In genomic region chr17:68161644-68162428, GRCh38 we compare ENCODE assay signal across 1 cellular context.
TF ChIP-seq lines count a peak whose summit lies in the region.

No MANE protein-coding gene starts in this region.

TF ChIP-seq in HepG2, 621 proteins besides CTCF, POLR2A, EP300 and RAD21 (continued from another document):
- TF ChIP-seq RXRA (CRISPR knock-in tag; IDR thresholded peaks at IDR 0.05), result no peak
- TF ChIP-seq ZGPAT (CRISPR knock-in tag; IDR thresholded peaks at IDR 0.05), result no peak
- TF ChIP-seq SSRP1 (CRISPR knock-in tag; IDR thresholded peaks at IDR 0.05), result no peak
- TF ChIP-seq SATB2 (CRISPR knock-in tag; IDR thresholded peaks at IDR 0.05), result no peak
- no peak for TF ChIP-seq ZNF503 (CRISPR knock-in tag; IDR thresholded peaks at IDR 0.05)
- TF ChIP-seq PAXIP1 (CRISPR knock-in tag; conservative IDR thresholded peaks at IDR 0.05), result no peak
- TF ChIP-seq SKI (IDR thresholded peaks at IDR 0.05; ENCODE audit: partially characterized antibody), result no peak
TF ChIP-seq in HepG2: peak in this region for 0.
